In genomic region chr13:96051946-96052345, GRCh38 we compare ENCODE assay signal across 11 cellular contexts. TPM values are rescaled to one million over a fixed set of nuclear protein-coding genes. Genes with fewer than 3 reads are reported as not detected.
DNase-seq lines count a peak whose midpoint lies in the region; ATAC-seq and TF ChIP-seq lines count a peak whose summit lies in the region.
"Not testable (repeated sequence)": the region's sequence is repeated elsewhere in the genome, so short reads cannot be mapped to it uniquely, and the experiment has no call there.
"Had no signal": no experiment of that assay in that cellular context is flagged by ENCODE, and none has a peak within 500 bp of the region (broad histone marks: within the 10 kb centered on the region; RNA-seq: fewer than 3 reads in every experiment).

No MANE protein-coding gene starts in this region.

- not testable (repeated sequence) for TF ChIP-seq EP300 in SK-N-SH (IDR thresholded peaks at IDR 0.05; ENCODE audit: borderline replicate concordance in 1 of 2, low read depth in 1 of 2, low read length in 1 of 2)

- H3K27ac Mint-ChIP-seq in mesothelial cell of epicardium = peak overlapping the region; percentile 2

- H3K4me1 ChIP-seq in IMR-90 (ENCODE audit: control insufficient read depth, insufficient read depth, low read length); SK-N-SH (ENCODE audit: control insufficient read depth in 1 of 2, insufficient read depth in 2 of 2, low read depth in 1 of 2, low read length in 1 of 2); rectal smooth muscle tissue (ENCODE audit: control insufficient read depth, insufficient read depth, low read length): not testable (repeated sequence)

- not testable (repeated sequence) for H3K27me3 ChIP-seq in IMR-90 (ENCODE audit: control insufficient read depth, insufficient read depth, low read length); SK-N-SH (ENCODE audit: insufficient read depth); rectal smooth muscle tissue (ENCODE audit: control insufficient read depth, insufficient read depth, low read length)

- H3K18ac ChIP-seq in IMR-90 (ENCODE audit: low read depth, low read length) = not testable (repeated sequence)

- not testable (repeated sequence) for H3K23ac ChIP-seq in IMR-90 (ENCODE audit: low read depth, low read length)

- H3K36me3 ChIP-seq in IMR-90 (ENCODE audit: control insufficient read depth, insufficient read depth, low read length); SK-N-SH (replicated peaks in 1 of 2; ENCODE audit: control insufficient read depth in 1 of 2, insufficient read depth in 2 of 2, low read length in 1 of 2); rectal smooth muscle tissue (ENCODE audit: control insufficient read depth, insufficient read depth, low read length): not testable (repeated sequence)

- CTCF ChIA-PET in IMR-90 (lab: Yijun Ruan, JAX) = not testable (repeated sequence)
- CTCF ChIA-PET in SK-N-SH (lab: Yijun Ruan, JAX) = interaction anchor here (0.7 to 1.8 kb wide), 2 partner anchors 26 to 32 kb away, joined by 3 to 11 read pairs; no protein-coding TSS in a partner anchor

- peak overlapping the region; percentile 94 for H3K4me3 Mint-ChIP-seq in mesothelial cell of epicardium

- H4K91ac ChIP-seq in IMR-90 (ENCODE audit: insufficient read depth, low read depth, low read length) = not testable (repeated sequence)

- H4K8ac ChIP-seq in IMR-90 (ENCODE audit: low read depth in 2 of 2, low read length in 2 of 2) = not testable (repeated sequence)

- H3F3A ChIP-seq in SK-N-SH (replicated peaks; ENCODE audit: insufficient read depth) = not testable (repeated sequence)

- not testable (repeated sequence) for H3K4ac ChIP-seq in IMR-90 (ENCODE audit: low read depth, low read length)

- POLR2A ChIA-PET in IMR-90 (lab: Charles Lee; ENCODE audit: unreplicated experiment); SK-N-SH (lab: Yijun Ruan, JAX): not testable (repeated sequence)

- H2BK120ac ChIP-seq in IMR-90 (ENCODE audit: low read depth, low read length) = not testable (repeated sequence)

- H3K56ac ChIP-seq in IMR-90 (ENCODE audit: extremely low read depth, insufficient read depth, low read length) = not testable (repeated sequence)

- dilution Hi-C loops in IMR-90 (cut with HindIII; ENCODE audit: low sequenced_read_pairs, unreplicated experiment) = not testable (repeated sequence)

- not testable (repeated sequence) for BruUV-seq in IMR-90 (replicated peaks; lab: Mats Ljungman, UMichigan)

- not testable (repeated sequence) for DNase-seq in GM12865 (ENCODE audit: low read depth); IMR-90; SK-N-SH; coronary artery (ENCODE audit: low spot score); fibroblast of the aortic adventitia (ENCODE audit: low read depth); mesothelial cell of epicardium (ENCODE audit: low spot score in 2 of 2, unreplicated experiment in 2 of 2)

- no CpG with 5 or more reads among the region's 3 CpGs for WGBS in IMR-90 (ENCODE audit: extremely low coverage in 2 of 2, insufficient read length in 1 of 2), 2 experiments
- WGBS in SK-N-SH (ENCODE audit: low lambda C conversion rate) = 88% methylated on average over 3 of the region's 3 CpGs

- not testable (repeated sequence) for TF ChIP-seq POLR2A in IMR-90 (IDR thresholded peaks at IDR 0.05; ENCODE audit: low read depth, low read length)

- H3K9me3 Mint-ChIP-seq in mesothelial cell of epicardium = not testable (repeated sequence)

- not testable (repeated sequence) for TF ChIP-seq CTCF in GM12865 (IDR thresholded peaks at IDR 0.05; ENCODE audit: insufficient read depth, low read depth, low read length, missing control alignments); IMR-90 (conservative IDR thresholded peaks at IDR 0.05; ENCODE audit: low read depth, low read length); SK-N-SH (IDR thresholded peaks at IDR 0.05); coronary artery (IDR thresholded peaks at IDR 0.05); fibroblast of the aortic adventitia (IDR thresholded peaks at IDR 0.05; ENCODE audit: insufficient read depth, low read length); mesothelial cell of epicardium (IDR thresholded peaks at IDR 0.05; ENCODE audit: unreplicated experiment)

- H2AK5ac ChIP-seq in IMR-90 (ENCODE audit: low read depth, low read length) = peak overlapping the region; percentile 39; the same call in 1 of the 2 replicates

- not testable (repeated sequence) for H3K14ac ChIP-seq in IMR-90 (replicated peaks; ENCODE audit: low read depth, low read length)

- H3K4me2 ChIP-seq in IMR-90 (ENCODE audit: low read depth, low read length) (0 out of 2 replicates have a peak overlapping the region, but pooled peaks have one; percentile 30), SK-N-SH (peak overlapping the region; percentile 83)

- not testable (repeated sequence) for H4K20me1 ChIP-seq in IMR-90 (ENCODE audit: insufficient read depth, low read length); SK-N-SH (ENCODE audit: insufficient read depth)

- H3K4me1 Mint-ChIP-seq in mesothelial cell of epicardium = not testable (repeated sequence)

- not testable (repeated sequence) for H3K9me3 ChIP-seq in IMR-90 (ENCODE audit: control insufficient read depth, insufficient read depth, low read length); SK-N-SH

- not testable (repeated sequence) for H2BK5ac ChIP-seq in IMR-90 (ENCODE audit: low read depth, low read length, poor library complexity, severe bottlenecking)

- not testable (repeated sequence) for H2BK20ac ChIP-seq in IMR-90 (ENCODE audit: low read depth, low read length)

- H3K79me2 ChIP-seq in SK-N-SH (ENCODE audit: insufficient read depth) = peaks cover 60% of the 10 kb centered on the region

- not testable (repeated sequence) for H3K9ac ChIP-seq in IMR-90 (ENCODE audit: low read depth, low read length); SK-N-SH; rectal smooth muscle tissue (ENCODE audit: low read length)

- H3K27me3 Mint-ChIP-seq in mesothelial cell of epicardium (ENCODE audit: low read depth) = not testable (repeated sequence)

- not testable (repeated sequence) for TF ChIP-seq RAD21 in IMR-90 (IDR thresholded peaks at IDR 0.05; ENCODE audit: low read length); SK-N-SH (IDR thresholded peaks at IDR 0.05; ENCODE audit: low read length)

- in situ Hi-C loops in IMR-90 (cut with MboI; ENCODE audit: low sequenced_read_pairs) = not testable (repeated sequence)

- intact Hi-C loops in IMR-90 (cut with micrococcal nuclease) = not testable (repeated sequence)

- H3K4me3 ChIP-seq in GM12865 (ENCODE audit: low read depth, low read length) (peak overlapping the region; percentile 83; the same call in 1 of the 2 replicates), SK-N-SH (ENCODE audit: low read depth in 2 of 2, low read length in 1 of 2) (peak overlapping the region; percentile 74 to 98), coronary artery (peak overlapping the region; percentile 91), fibroblast of the aortic adventitia (ENCODE audit: low read depth, low read length) (peak overlapping the region; percentile 42), rectal smooth muscle tissue (ENCODE audit: low read length) (peak overlapping the region; percentile 95)
- not testable (repeated sequence) for H3K4me3 ChIP-seq in IMR-90 (ENCODE audit: insufficient read depth, low read depth, low read length)

- ATAC-seq in IMR-90 (ENCODE audit: low read depth) = not testable (repeated sequence)

- H3K9me1 ChIP-seq in IMR-90 (ENCODE audit: insufficient read depth, low read length) = not testable (repeated sequence)

- H4K5ac ChIP-seq in IMR-90 (ENCODE audit: low read depth, low read length) = not testable (repeated sequence)

- not testable (repeated sequence) for H2BK15ac ChIP-seq in IMR-90 (ENCODE audit: low read depth, low read length)

- not testable (repeated sequence) for H3K27ac ChIP-seq in IMR-90 (ENCODE audit: insufficient read depth, low read length); SK-N-SH (ENCODE audit: low read depth in 2 of 2, low read length in 1 of 2); coronary artery; rectal smooth muscle tissue (ENCODE audit: low read depth, low read length)

- H3K36me3 Mint-ChIP-seq in mesothelial cell of epicardium = not testable (repeated sequence)

- not testable (repeated sequence) for H2AK9ac ChIP-seq in IMR-90 (replicated peaks; ENCODE audit: low read depth, low read length, poor library complexity)

- not testable (repeated sequence) for H3K9me2 ChIP-seq in SK-N-SH

- H3K79me1 ChIP-seq in IMR-90 (ENCODE audit: low read depth in 1 of 2, low read length in 2 of 2) = peaks cover 0 to 17% of the 10 kb centered on the region in 2 experiments; a peak in 2 of 4 replicates

- H2AFZ ChIP-seq in IMR-90 (replicated peaks; ENCODE audit: low read length, poor library complexity); SK-N-SH (ENCODE audit: low read depth): not testable (repeated sequence)

RNA-seq across cellular contexts. Expression of gene UGGT2, which starts 1.3 kb away (rescaled TPM):
- total RNA-seq in IMR-90 (2012; rRNA removed) = 40.1 and 63.9 TPM in 2 replicates
- polyA plus RNA-seq in IMR-90 (2012; rRNA removed) = 19.6 and 21.4 TPM in 2 replicates
- polyA plus RNA-seq in IMR-90 (2012; cell fraction: cytosol; rRNA removed) = 4.9 and 6.3 TPM in 2 replicates
- 7.7 and 25.1 TPM in 2 replicates for polyA plus RNA-seq in IMR-90 (2012; cell fraction: nucleus; rRNA removed; ENCODE audit: low replicate concordance)
- polyA plus RNA-seq in SK-N-SH (2012; rRNA removed) = 13.3 and 20.2 TPM in 2 replicates
- polyA plus RNA-seq in SK-N-SH (2012; cell fraction: cytosol; rRNA removed) = 15.2 and 18.4 TPM in 2 replicates
- polyA plus RNA-seq in SK-N-SH (2012; cell fraction: nucleus; rRNA removed) = 17.1 and 43.0 TPM in 2 replicates
- 27.2 and 67.3 TPM in 2 replicates for total RNA-seq in fibroblast of the aortic adventitia (ENCODE audit: low replicate concordance)
- 45.5 to 47.5 TPM (median 46.5 TPM) in 3 replicates for total RNA-seq in mesothelial cell of epicardium

RNA-seq across cellular contexts. Expression of gene HS6ST3, which starts 38.0 kb away (rescaled TPM):
- total RNA-seq in IMR-90 (2012; rRNA removed) (not detected in 2 replicates), fibroblast of the aortic adventitia (ENCODE audit: low replicate concordance) (0.36 TPM in 1 of 2 replicates, not detected in the other), mesothelial cell of epicardium (0.60 to 0.66 TPM (median 0.62 TPM) in 3 replicates)
- polyA plus RNA-seq in IMR-90 (2012; rRNA removed) (not detected in 2 replicates), SK-N-SH (2012; rRNA removed) (under 0.01 TPM in 2 replicates)
- not detected in 2 replicates for polyA plus RNA-seq in IMR-90 (2012; cell fraction: cytosol; rRNA removed)
- polyA plus RNA-seq in IMR-90 (2012; cell fraction: nucleus; rRNA removed; ENCODE audit: low replicate concordance) = not detected in 2 replicates
- polyA plus RNA-seq in SK-N-SH (2012; cell fraction: cytosol; rRNA removed) = under 0.01 and 0.01 TPM in 2 replicates
- polyA plus RNA-seq in SK-N-SH (2012; cell fraction: nucleus; rRNA removed) = not detected in 2 replicates
- total RNA-seq: activated CD8-positive, alpha-beta memory T cell treated with anti-CD3 and anti-CD28 coated beads, Interleukin-2, amount 10 ng/mL, durations not matched to agents 7 days and 5 days; activated T-cell treated with anti-CD3 and anti-CD28 coated beads, Interleukin-2, amount 50 U/mL, for 72 hours; CD4-positive, CD25-positive, alpha-beta regulatory T cell; liver had no signal
- polyA plus RNA-seq: CD4-positive, CD25-positive, alpha-beta regulatory T cell had no signal
